In genomic region chr9:737400-738120, GRCh38 we compare ENCODE assay signal across 16 cellular contexts.
DNase-seq lines count a peak whose midpoint lies in the region; ATAC-seq, FAIRE-seq and TF ChIP-seq lines count a peak whose summit lies in the region.
"Had no signal": no experiment of that assay in that cellular context is flagged by ENCODE, and none has a peak within 500 bp of the region (broad histone marks: within the 10 kb centered on the region; RNA-seq: fewer than 3 reads in every experiment).

No MANE protein-coding gene starts in this region.

- no peak for TF ChIP-seq CTCF in A549 (IDR thresholded peaks at IDR 0.05)
- TF ChIP-seq CTCF in MCF 10A (IDR thresholded peaks at IDR 0.05; ENCODE audit: unreplicated experiment), result no peak
- no peak for TF ChIP-seq CTCF in left ventricle myocardium inferior (IDR thresholded peaks at IDR 0.05; ENCODE audit: borderline replicate concordance)
- no peak for TF ChIP-seq CTCF in gastrocnemius medialis (IDR thresholded peaks at IDR 0.05 in 4 of 5, conservative IDR thresholded peaks at IDR 0.05 in 1 of 5)
- no peak for TF ChIP-seq CTCF in kidney (IDR thresholded peaks at IDR 0.05; ENCODE audit: borderline replicate concordance, extremely low read depth, insufficient read depth)

- H3K9me3 Mint-ChIP-seq in MCF 10A (ENCODE audit: unreplicated experiment), result no peaks in the 10 kb centered on the region
- no peaks in the 10 kb centered on the region for H3K9me3 Mint-ChIP-seq in activated CD4-positive, alpha-beta memory T cell treated with anti-CD3 and anti-CD28 coated beads for 36 hours
- H3K9me3 Mint-ChIP-seq in activated naive CD4-positive, alpha-beta T cell treated with anti-CD3 and anti-CD28 coated beads for 36 hours, result no peaks in the 10 kb centered on the region
- H3K9me3 Mint-ChIP-seq: naive thymus-derived CD4-positive, alpha-beta T cell; stimulated activated naive CD8-positive, alpha-beta T cell treated with anti-CD3 and anti-CD28 coated beads, Interleukin-15, amount 100 ng/mL, for 72 hours had no signal

- no peak overlapping the region for H3K27ac Mint-ChIP-seq in MCF 10A (ENCODE audit: low read depth, unreplicated experiment)
- no peak overlapping the region for H3K27ac Mint-ChIP-seq in activated CD4-positive, alpha-beta memory T cell treated with anti-CD3 and anti-CD28 coated beads for 36 hours
- H3K27ac Mint-ChIP-seq in activated naive CD4-positive, alpha-beta T cell treated with anti-CD3 and anti-CD28 coated beads for 36 hours, result no peak overlapping the region
- H3K27ac Mint-ChIP-seq: activated CD8-positive, alpha-beta T cell treated with anti-CD3 and anti-CD28 coated beads, Interleukin-2, amount 10 ng/mL, durations not matched to agents 7 days and 5 days; naive thymus-derived CD4-positive, alpha-beta T cell; stimulated activated naive CD8-positive, alpha-beta T cell treated with anti-CD3 and anti-CD28 coated beads, Interleukin-15, amount 100 ng/mL, for 72 hours had no signal

- H3K27ac ChIP-seq in A549 (peak overlapping the region; percentile 52 to 81; a peak in 5 of 6 replicates), left ventricle myocardium inferior (replicated peaks) (peak overlapping the region; percentile 94), gastrocnemius medialis (peak overlapping the region; percentile 85 to 91 (median 86)), kidney (ENCODE audit: low read depth in 2 of 2, low read length in 2 of 2) (no peak overlapping the region)

- H3K4me3 Mint-ChIP-seq in MCF 10A (ENCODE audit: unreplicated experiment), result no peak overlapping the region
- no peak overlapping the region for H3K4me3 Mint-ChIP-seq in activated CD4-positive, alpha-beta memory T cell treated with anti-CD3 and anti-CD28 coated beads for 36 hours
- no peak overlapping the region for H3K4me3 Mint-ChIP-seq in activated naive CD4-positive, alpha-beta T cell treated with anti-CD3 and anti-CD28 coated beads for 36 hours
- H3K4me3 Mint-ChIP-seq: activated CD8-positive, alpha-beta T cell treated with anti-CD3 and anti-CD28 coated beads, Interleukin-2, amount 10 ng/mL, durations not matched to agents 7 days and 5 days; naive thymus-derived CD4-positive, alpha-beta T cell; stimulated activated naive CD8-positive, alpha-beta T cell treated with anti-CD3 and anti-CD28 coated beads, Interleukin-15, amount 100 ng/mL, for 72 hours had no signal

- 76% methylated on average over 7 of the region's 7 CpGs for WGBS in A549 (ENCODE audit: missing lambda C conversion rate)

- H3K27me3 ChIP-seq in left ventricle myocardium inferior (ENCODE audit: low read depth) (no peaks in the 10 kb centered on the region), gastrocnemius medialis (no peaks in the 10 kb centered on the region)

- H3K9me3 ChIP-seq in A549, result no peaks in the 10 kb centered on the region
- H3K9me3 ChIP-seq in left ventricle myocardium inferior (replicated peaks), result no peaks in the 10 kb centered on the region
- H3K9me3 ChIP-seq in gastrocnemius medialis, result no peaks in the 10 kb centered on the region
- no peaks in the 10 kb centered on the region for H3K9me3 ChIP-seq in kidney (ENCODE audit: control insufficient read depth in 1 of 2, low read length in 2 of 2)

- peaks cover 95% of the 10 kb centered on the region for H3K36me3 Mint-ChIP-seq in MCF 10A (ENCODE audit: insufficient read depth, unreplicated experiment)
- H3K36me3 Mint-ChIP-seq in activated CD4-positive, alpha-beta memory T cell treated with anti-CD3 and anti-CD28 coated beads for 36 hours, result peaks cover 9% of the 10 kb centered on the region
- peaks cover 13% of the 10 kb centered on the region for H3K36me3 Mint-ChIP-seq in activated naive CD4-positive, alpha-beta T cell treated with anti-CD3 and anti-CD28 coated beads for 36 hours (ENCODE audit: low read depth)

- H3K27me3 Mint-ChIP-seq in MCF 10A (ENCODE audit: insufficient read depth, unreplicated experiment), result no peaks in the 10 kb centered on the region
- H3K27me3 Mint-ChIP-seq in activated CD4-positive, alpha-beta memory T cell treated with anti-CD3 and anti-CD28 coated beads for 36 hours, result no peaks in the 10 kb centered on the region
- no peaks in the 10 kb centered on the region for H3K27me3 Mint-ChIP-seq in activated naive CD4-positive, alpha-beta T cell treated with anti-CD3 and anti-CD28 coated beads for 36 hours (ENCODE audit: low read depth)
- H3K27me3 Mint-ChIP-seq: stimulated activated naive CD8-positive, alpha-beta T cell treated with anti-CD3 and anti-CD28 coated beads, Interleukin-15, amount 100 ng/mL, for 72 hours had no signal

- no peak for ATAC-seq in A549
- ATAC-seq in gastrocnemius medialis, result peak in 1 of 2 donors; percentile 23
- ATAC-seq: activated CD8-positive, alpha-beta T cell treated with anti-CD3 and anti-CD28 coated beads, Interleukin-2, amount 10 ng/mL, durations not matched to agents 7 days and 5 days; naive thymus-derived CD4-positive, alpha-beta T cell; stimulated activated naive CD8-positive, alpha-beta T cell treated with anti-CD3 and anti-CD28 coated beads, Interleukin-15, amount 100 ng/mL, for 72 hours had no signal

- peak overlapping the region; percentile 53; the same call in 1 of the 3 replicates for H3K4me2 ChIP-seq in A549

- TF ChIP-seq EP300 in A549 (IDR thresholded peaks at IDR 0.05), result no peak

- H3K4me1 ChIP-seq in A549, result peaks cover 34% of the 10 kb centered on the region
- peaks cover 94% of the 10 kb centered on the region for H3K4me1 ChIP-seq in left ventricle myocardium inferior
- peaks cover 47 to 57% of the 10 kb centered on the region in 2 donors for H3K4me1 ChIP-seq in gastrocnemius medialis
- peaks cover 0 to 2% of the 10 kb centered on the region in 2 donors for H3K4me1 ChIP-seq in kidney (ENCODE audit: control insufficient read depth in 1 of 2, insufficient read depth in 1 of 2, low read depth in 1 of 2, low read length in 2 of 2)

- TF ChIP-seq RAD21 in A549 (conservative IDR thresholded peaks at IDR 0.05 in 1 of 2, IDR thresholded peaks at IDR 0.05 in 1 of 2), result no peak

- H3K4me1 Mint-ChIP-seq in MCF 10A (ENCODE audit: insufficient read depth, unreplicated experiment), result peaks cover 9% of the 10 kb centered on the region
- H3K4me1 Mint-ChIP-seq in activated CD4-positive, alpha-beta memory T cell treated with anti-CD3 and anti-CD28 coated beads for 36 hours (ENCODE audit: low read depth), result no peaks in the 10 kb centered on the region
- H3K4me1 Mint-ChIP-seq in activated naive CD4-positive, alpha-beta T cell treated with anti-CD3 and anti-CD28 coated beads for 36 hours (ENCODE audit: low read depth), result no peaks in the 10 kb centered on the region
- H3K4me1 Mint-ChIP-seq: stimulated activated naive CD8-positive, alpha-beta T cell treated with anti-CD3 and anti-CD28 coated beads, Interleukin-15, amount 100 ng/mL, for 72 hours had no signal

- intact Hi-C loops in MCF 10A (cut with micrococcal nuclease) (loop anchor here (2.0 kb wide), 1 partner anchor 53 kb away; no protein-coding TSS in a partner anchor), left ventricle myocardium inferior (cut with micrococcal nuclease) (no loop called here), gastrocnemius medialis (cut with DNase I; ENCODE audit: low total_unique reads) (no loop called here), kidney (cut with DNase I) (no loop called here)
- intact Hi-C loops in activated CD4-positive, alpha-beta memory T cell treated with anti-CD3 and anti-CD28 coated beads for 36 hours (cut with micrococcal nuclease), result no loop called here
- intact Hi-C loops in activated naive CD4-positive, alpha-beta T cell treated with anti-CD3 and anti-CD28 coated beads for 36 hours (cut with micrococcal nuclease), result no loop called here

- DNase-seq in A549 (ENCODE audit: low read depth in 1 of 2, low spot score in 1 of 2), result no peak
- no peak for DNase-seq in MCF 10A (ENCODE audit: unreplicated experiment)
- no peak for DNase-seq in left ventricle myocardium inferior
- DNase-seq in gastrocnemius medialis, result no peak
- DNase-seq in mesenteric fat pad (ENCODE audit: low spot score), result no peak
- DNase-seq in activated CD4-positive, alpha-beta memory T cell treated with anti-CD3 and anti-CD28 coated beads for 36 hours, result no peak
- no peak for DNase-seq in activated naive CD4-positive, alpha-beta T cell treated with anti-CD3 and anti-CD28 coated beads for 36 hours
- DNase-seq in kidney, result no peak
- DNase-seq: activated CD8-positive, alpha-beta T cell treated with anti-CD3 and anti-CD28 coated beads, Interleukin-2, amount 10 ng/mL, durations not matched to agents 7 days and 5 days; activated naive CD4-positive, alpha-beta T cell; cerebellar nuclear complex; naive thymus-derived CD4-positive, alpha-beta T cell; NCI-H1417 treated with DMSO at 0.1 percent for 48 hours; NCI-H526; SHP77; stimulated activated naive CD8-positive, alpha-beta T cell treated with anti-CD3 and anti-CD28 coated beads, Interleukin-15, amount 100 ng/mL, for 72 hours had no signal

- TF ChIP-seq POLR2A in A549 (IDR thresholded peaks at IDR 0.05; ENCODE audit: low read length) (no peak), gastrocnemius medialis (IDR thresholded peaks at IDR 0.05) (no peak)

- H3K9ac ChIP-seq in kidney (ENCODE audit: low read length in 2 of 2), result no peak overlapping the region

- in situ Hi-C loops in gastrocnemius medialis (cut with MboI; ENCODE audit: low sequenced_read_pairs in 4 of 4), result no loop called here

- POLR2A ChIA-PET in A549 (lab: Yijun Ruan, JAX), result interaction anchor here (0.6 to 1.9 kb wide), 2 partner anchors 37 to 43 kb away, joined by 3 to 6 read pairs; no protein-coding TSS in a partner anchor
- POLR2A ChIA-PET in MCF 10A (lab: Yijun Ruan, JAX), result interaction anchor here (0.8 to 7.0 kb wide), 15 partner anchors 8 to 179 kb away, joined by 3 to 45 read pairs (median 4); no protein-coding TSS in a partner anchor
- POLR2A ChIA-PET in activated CD4-positive, alpha-beta memory T cell treated with anti-CD3 and anti-CD28 coated beads for 36 hours (lab: Charles Lee), result no interaction called here

- no peak overlapping the region for H3K4me3 ChIP-seq in A549
- no peak overlapping the region for H3K4me3 ChIP-seq in left ventricle myocardium inferior
- no peak overlapping the region for H3K4me3 ChIP-seq in gastrocnemius medialis
- no peak overlapping the region for H3K4me3 ChIP-seq in kidney (ENCODE audit: low read length in 2 of 2)

- no peak for FAIRE-seq in A549 (lab: Jason Lieb, UNC)
- FAIRE-seq in kidney (lab: Jason Lieb, UNC), result no peak

- BruUV-seq in MCF 10A (replicated peaks; lab: Mats Ljungman, UMichigan), result TSS peak; percentile 10

- H3K36me3 ChIP-seq in left ventricle myocardium inferior, result peaks cover 75% of the 10 kb centered on the region
- H3K36me3 ChIP-seq in gastrocnemius medialis, result peaks cover 0 to 30% of the 10 kb centered on the region in 2 donors
- H3K36me3 ChIP-seq in kidney (ENCODE audit: control insufficient read depth in 1 of 2, insufficient read depth in 2 of 2, low read length in 2 of 2), result peaks cover 55 to 77% of the 10 kb centered on the region in 2 donors

- CTCF ChIA-PET in A549 (lab: Yijun Ruan, JAX) (interaction anchor here (0.7 to 2.5 kb wide), 11 partner anchors 14 to 523 kb away, joined by 3 to 14 read pairs (median 3); partner anchors contain the start of gene DOCK8), MCF 10A (lab: Yijun Ruan, JAX) (interaction anchor here (0.5 to 0.9 kb wide), 3 partner anchors 54 to 242 kb away, joined by 3 to 4 read pairs (median 3); no protein-coding TSS in a partner anchor)
- CTCF ChIA-PET in activated CD4-positive, alpha-beta memory T cell treated with anti-CD3 and anti-CD28 coated beads for 36 hours (lab: Charles Lee), result no interaction called here
- CTCF ChIA-PET in activated naive CD4-positive, alpha-beta T cell treated with anti-CD3 and anti-CD28 coated beads for 36 hours (lab: Charles Lee), result no interaction called here

Comparison
In these comparisons a context has a peak if more than half of its experiments do, and no peak if none do; other contexts are left out.
1. H3K27ac ChIP-seq: peak in A549 (2 of 2), left ventricle myocardium inferior (single experiment) and gastrocnemius medialis (4 of 4); none in kidney (0 of 2).
2. CTCF ChIA-PET loops: an anchor here in A549 (0.7 to 2.5 kb wide) and MCF 10A (0.5 to 0.9 kb wide); none called in activated CD4-positive, alpha-beta memory T cell treated with anti-CD3 and anti-CD28 coated beads for 36 hours and activated naive CD4-positive, alpha-beta T cell treated with anti-CD3 and anti-CD28 coated beads for 36 hours.